In the genomic region with DNA sequence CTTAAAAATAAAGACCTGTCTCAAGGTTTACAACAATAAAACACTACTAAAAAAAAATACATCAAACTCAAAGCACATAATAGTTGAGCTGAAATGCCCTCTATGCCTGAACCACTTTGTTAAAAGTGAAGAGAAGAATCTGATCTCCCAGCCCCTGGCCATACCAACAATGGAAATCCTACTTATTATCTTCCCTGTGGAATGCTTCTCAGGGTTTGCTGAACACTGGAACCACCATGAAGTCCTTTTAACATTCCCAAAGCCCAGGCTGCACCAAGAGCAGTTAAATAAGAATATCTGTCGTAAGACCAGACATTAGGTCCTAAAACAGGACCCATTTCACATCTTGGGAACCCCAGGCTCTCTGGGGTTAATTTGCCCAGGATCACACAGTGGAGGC, we compare ENCODE assay signal across 2 cellular contexts.
TF ChIP-seq lines count a peak whose summit lies in the region.

No MANE protein-coding gene starts in this region.

TF ChIP-seq in GM23338, 12 proteins besides CTCF, POLR2A, EP300 and RAD21:
- TF ChIP-seq EZH2phosphoT487 (IDR thresholded peaks at IDR 0.05; ENCODE audit: unreplicated experiment) (no peak), EZH2 (IDR thresholded peaks at IDR 0.05; ENCODE audit: low read depth, unreplicated experiment) (no peak), STAT1 (IDR thresholded peaks at IDR 0.05; ENCODE audit: unreplicated experiment) (no peak), ZNF114 (CRISPR knock-in tag; IDR thresholded peaks at IDR 0.05) (no peak), CREB1 (CRISPR knock-in tag; IDR thresholded peaks at IDR 0.05; ENCODE audit: low read depth) (no peak), ZNF331 (CRISPR knock-in tag; IDR thresholded peaks at IDR 0.05; ENCODE audit: low read depth) (no peak)
- TF ChIP-seq, protein P1, sequence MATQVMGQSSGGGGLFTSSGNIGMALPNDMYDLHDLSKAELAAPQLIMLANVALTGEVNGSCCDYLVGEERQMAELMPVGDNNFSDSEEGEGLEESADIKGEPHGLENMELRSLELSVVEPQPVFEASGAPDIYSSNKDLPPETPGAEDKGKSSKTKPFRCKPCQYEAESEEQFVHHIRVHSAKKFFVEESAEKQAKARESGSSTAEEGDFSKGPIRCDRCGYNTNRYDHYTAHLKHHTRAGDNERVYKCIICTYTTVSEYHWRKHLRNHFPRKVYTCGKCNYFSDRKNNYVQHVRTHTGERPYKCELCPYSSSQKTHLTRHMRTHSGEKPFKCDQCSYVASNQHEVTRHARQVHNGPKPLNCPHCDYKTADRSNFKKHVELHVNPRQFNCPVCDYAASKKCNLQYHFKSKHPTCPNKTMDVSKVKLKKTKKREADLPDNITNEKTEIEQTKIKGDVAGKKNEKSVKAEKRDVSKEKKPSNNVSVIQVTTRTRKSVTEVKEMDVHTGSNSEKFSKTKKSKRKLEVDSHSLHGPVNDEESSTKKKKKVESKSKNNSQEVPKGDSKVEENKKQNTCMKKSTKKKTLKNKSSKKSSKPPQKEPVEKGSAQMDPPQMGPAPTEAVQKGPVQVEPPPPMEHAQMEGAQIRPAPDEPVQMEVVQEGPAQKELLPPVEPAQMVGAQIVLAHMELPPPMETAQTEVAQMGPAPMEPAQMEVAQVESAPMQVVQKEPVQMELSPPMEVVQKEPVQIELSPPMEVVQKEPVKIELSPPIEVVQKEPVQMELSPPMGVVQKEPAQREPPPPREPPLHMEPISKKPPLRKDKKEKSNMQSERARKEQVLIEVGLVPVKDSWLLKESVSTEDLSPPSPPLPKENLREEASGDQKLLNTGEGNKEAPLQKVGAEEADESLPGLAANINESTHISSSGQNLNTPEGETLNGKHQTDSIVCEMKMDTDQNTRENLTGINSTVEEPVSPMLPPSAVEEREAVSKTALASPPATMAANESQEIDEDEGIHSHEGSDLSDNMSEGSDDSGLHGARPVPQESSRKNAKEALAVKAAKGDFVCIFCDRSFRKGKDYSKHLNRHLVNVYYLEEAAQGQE (IDR thresholded peaks at IDR 0.05; ENCODE audit: unreplicated experiment), result no peak
- TF ChIP-seq, protein P2, sequence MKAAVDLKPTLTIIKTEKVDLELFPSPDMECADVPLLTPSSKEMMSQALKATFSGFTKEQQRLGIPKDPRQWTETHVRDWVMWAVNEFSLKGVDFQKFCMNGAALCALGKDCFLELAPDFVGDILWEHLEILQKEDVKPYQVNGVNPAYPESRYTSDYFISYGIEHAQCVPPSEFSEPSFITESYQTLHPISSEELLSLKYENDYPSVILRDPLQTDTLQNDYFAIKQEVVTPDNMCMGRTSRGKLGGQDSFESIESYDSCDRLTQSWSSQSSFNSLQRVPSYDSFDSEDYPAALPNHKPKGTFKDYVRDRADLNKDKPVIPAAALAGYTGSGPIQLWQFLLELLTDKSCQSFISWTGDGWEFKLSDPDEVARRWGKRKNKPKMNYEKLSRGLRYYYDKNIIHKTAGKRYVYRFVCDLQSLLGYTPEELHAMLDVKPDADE (IDR thresholded peaks at IDR 0.05), result no peak
TF ChIP-seq in GM23338: peak in this region for 0.

TF ChIP-seq in K562, 482 proteins besides CTCF, POLR2A, EP300 and RAD21:
- TF ChIP-seq, protein P3, sequence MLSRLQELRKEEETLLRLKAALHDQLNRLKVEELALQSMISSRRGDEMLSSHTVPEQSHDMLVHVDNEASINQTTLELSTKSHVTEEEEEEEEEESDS (CRISPR knock-in tag; IDR thresholded peaks at IDR 0.05), result no peak
- TF ChIP-seq NCOA4 (IDR thresholded peaks at IDR 0.05; ENCODE audit: partially characterized antibody), result no peak
- 0 out of 2 replicates have a peak, but pooled peaks have one; percentile 7 for TF ChIP-seq ZKSCAN8 (CRISPR knock-in tag; IDR thresholded peaks at IDR 0.05)
- no peak for TF ChIP-seq MCM3 (IDR thresholded peaks at IDR 0.05)
- TF ChIP-seq NFE2 (IDR thresholded peaks at IDR 0.05; ENCODE audit: low read depth), result no peak
- TF ChIP-seq MEIS2 (IDR thresholded peaks at IDR 0.05; ENCODE audit: partially characterized antibody), result no peak
- no peak for TF ChIP-seq JUN (IDR thresholded peaks at IDR 0.05; ENCODE audit: borderline replicate concordance, low read depth, low read length)
- no peak for TF ChIP-seq JUN (CRISPR knock-in tag; IDR thresholded peaks at IDR 0.05; ENCODE audit: borderline replicate concordance)
